ENCODE assay signal across 1 cellular context in the genomic region with DNA sequence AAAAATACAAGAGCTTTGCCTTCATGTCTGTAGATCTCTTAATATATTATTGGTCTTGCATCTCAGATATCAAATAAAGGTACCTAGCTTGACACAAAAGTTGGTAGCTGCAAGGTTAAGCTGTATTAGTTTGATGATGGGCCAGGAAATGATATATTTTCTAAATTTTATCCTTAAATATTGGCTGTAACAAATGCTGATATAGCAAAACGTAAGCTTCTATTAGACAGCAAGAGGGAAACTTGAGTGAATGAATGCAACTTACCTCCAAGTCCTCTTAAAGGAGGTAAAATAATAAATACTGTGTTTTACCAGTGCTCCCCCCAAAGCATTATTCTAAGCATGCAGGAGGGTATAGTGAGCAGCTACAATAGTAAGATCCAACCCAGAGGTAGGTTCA.
TF ChIP-seq lines count a peak whose summit lies in the region.

No MANE protein-coding gene starts in this region.

TF ChIP-seq in HepG2, 621 proteins besides CTCF, POLR2A, EP300 and RAD21:
- TF ChIP-seq MAFK (conservative IDR thresholded peaks at IDR 0.05 in 1 of 2, IDR thresholded peaks at IDR 0.05 in 1 of 2; ENCODE audit: low read length in 2 of 2): peak; percentile 73 to 85
- TF ChIP-seq MAFF (IDR thresholded peaks at IDR 0.05; ENCODE audit: low read depth, low read length): peak; percentile 76
TF ChIP-seq in HepG2: peak in this region for 2; not testable (repeated sequence) for 619.
